Comparison of ENCODE assay signal across 12 cellular contexts in the genomic region with DNA sequence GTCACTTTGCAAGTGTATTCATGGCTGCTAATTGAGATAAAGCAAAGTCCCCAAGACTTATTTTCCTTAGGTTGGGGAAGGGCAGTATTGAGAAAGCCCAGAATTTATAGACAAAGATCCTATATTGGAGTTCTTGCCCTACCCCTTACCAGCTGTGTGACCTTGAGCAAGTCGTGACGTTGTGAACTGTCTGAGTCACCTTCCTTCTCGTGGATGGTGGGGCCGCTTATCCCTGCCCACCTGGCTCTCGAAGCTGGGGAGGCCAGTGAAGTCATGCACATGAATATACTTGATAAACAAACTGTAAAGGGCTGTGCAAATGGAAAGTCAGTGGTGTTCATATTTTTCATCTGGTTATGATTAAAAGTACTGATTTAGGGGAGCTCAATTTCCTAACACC.
DNase-seq lines count a peak whose midpoint lies in the region; ATAC-seq and TF ChIP-seq lines count a peak whose summit lies in the region.
"Had no signal": no experiment of that assay in that cellular context is flagged by ENCODE, and none has a peak within 500 bp of the region (broad histone marks: within the 10 kb centered on the region; RNA-seq: fewer than 3 reads in every experiment).

No MANE protein-coding gene starts in this region.

- no peak overlapping the region for H2AK5ac ChIP-seq in neuronal stem cell (ENCODE audit: low read depth, low read length)

- intact Hi-C loops in A673 (cut with micrococcal nuclease; ENCODE audit: unreplicated experiment) = no loop called here

- H3K36me3 ChIP-seq in lung (ENCODE audit: control insufficient read depth in 2 of 2, insufficient read depth in 2 of 2, low read length in 2 of 2) (no peaks in the 10 kb centered on the region), A673 (ENCODE audit: insufficient read depth, low read length, poor library complexity, severe bottlenecking) (no peaks in the 10 kb centered on the region), neuronal stem cell (replicated peaks in 1 of 2; ENCODE audit: control insufficient read depth in 2 of 2, insufficient read depth in 2 of 2, low read length in 2 of 2) (peaks cover 0 to 3% of the 10 kb centered on the region in 2 donors)

- H3K4me1 ChIP-seq in lung (ENCODE audit: control insufficient read depth in 2 of 2, insufficient read depth in 2 of 2, low read length in 2 of 2) (peaks cover 10 to 13% of the 10 kb centered on the region in 2 donors), A673 (ENCODE audit: insufficient read depth, low read length, poor library complexity, severe bottlenecking) (peaks cover 5% of the 10 kb centered on the region), neuronal stem cell (ENCODE audit: control insufficient read depth in 2 of 2, insufficient read depth in 1 of 2, low read depth in 1 of 2, low read length in 2 of 2) (peaks cover 9 to 14% of the 10 kb centered on the region in 2 donors)

- no peak for ATAC-seq in lung (ENCODE audit: insufficient read depth, low FRiP score)
- ATAC-seq in GM19395 (IDR thresholded peaks at IDR 0.05; ENCODE audit: unreplicated experiment) = no peak

- no peak overlapping the region for H4K91ac ChIP-seq in neuronal stem cell (ENCODE audit: low read depth, low read length, poor library complexity)

- no peak overlapping the region for H3K18ac ChIP-seq in neuronal stem cell (ENCODE audit: low read length)

- DNase-seq in AG04450 (ENCODE audit: low read depth, low spot score) = peak; percentile 78
- peak; percentile 81 for DNase-seq in HT1080 (ENCODE audit: low read depth)
- peak; percentile 63 for DNase-seq in choroid plexus epithelial cell (ENCODE audit: low read depth)
- no peak for DNase-seq in lung (ENCODE audit: low spot score)
- no peak for DNase-seq in A673 (ENCODE audit: low spot score)
- no peak for DNase-seq in neuronal stem cell (ENCODE audit: low spot score)
- DNase-seq in NCI-H774 (lab: John Stamatoyannopoulos, UW) = no peak
- DNase-seq: H9, NCI-H187 treated with DMSO at 0.1 percent for 48 hours, PC-9, T1000 had no signal

- H4K8ac ChIP-seq in neuronal stem cell (ENCODE audit: low read depth, low read length) = no peak overlapping the region

- CTCF ChIA-PET in AG04450 (lab: Charles Lee) = interaction anchor here (1.4 to 3.3 kb wide), 2 partner anchors 26 to 65 kb away, joined by 4 to 12 read pairs; no protein-coding TSS in a partner anchor
- CTCF ChIA-PET in A673 (lab: Charles Lee) = interaction anchor here (0.7 kb wide), 1 partner anchor 12 kb away, joined by 3 read pairs; no protein-coding TSS in a partner anchor

- H3K27ac ChIP-seq in AG04450 (ENCODE audit: low read depth, low read length) = peak overlapping the region; percentile 75
- H3K27ac ChIP-seq in lung (ENCODE audit: low read depth in 1 of 2, low read length in 1 of 2) = peak overlapping the region; percentile 97 to 100
- no peak overlapping the region for H3K27ac ChIP-seq in A673 (ENCODE audit: low read depth, low read length, poor library complexity, severe bottlenecking)
- H3K27ac ChIP-seq in neuronal stem cell (replicated peaks; ENCODE audit: low read length) = no peak overlapping the region
- H3K27ac ChIP-seq: PC-9 had no signal

- H3K27me3 ChIP-seq in AG04450 (ENCODE audit: control insufficient read depth, insufficient read depth, low read length) (no peaks in the 10 kb centered on the region), lung (ENCODE audit: control insufficient read depth, insufficient read depth) (no peaks in the 10 kb centered on the region), A673 (replicated peaks; ENCODE audit: insufficient read depth, low read depth, low read length, poor library complexity) (peaks cover 48% of the 10 kb centered on the region), neuronal stem cell (ENCODE audit: control insufficient read depth in 3 of 3, insufficient read depth in 3 of 3, low read depth in 1 of 3, low read length in 3 of 3) (peaks cover 0 to 7% (median 0%) of the 10 kb centered on the region in 3 experiments)

- H2AFZ ChIP-seq in neuronal stem cell (ENCODE audit: low read length) = no peak overlapping the region
- H2AFZ ChIP-seq: PC-9 had no signal

- no peaks in the 10 kb centered on the region for H3K79me1 ChIP-seq in neuronal stem cell (ENCODE audit: low read depth, low read length)

- H2BK15ac ChIP-seq in neuronal stem cell (ENCODE audit: low read length) = no peak overlapping the region

- WGBS in lung, 2 donors = 46 to 72% methylated on average over 5 of the region's 5 CpGs
- WGBS in neuronal stem cell (ENCODE audit: extremely low coverage in 2 of 2, insufficient read length in 2 of 2, insufficient replicate concordance in 1 of 2), 2 donors = no CpG with 5 or more reads among the region's 5 CpGs

- H3K9ac ChIP-seq in neuronal stem cell (ENCODE audit: low read depth, low read length, poor library complexity) = no peak overlapping the region

- no peak overlapping the region for H3K23ac ChIP-seq in neuronal stem cell (ENCODE audit: low read depth, low read length, poor library complexity)

- no peak overlapping the region for H3K4me3 ChIP-seq in AG04450 (ENCODE audit: low read depth, low read length)
- H3K4me3 ChIP-seq in choroid plexus epithelial cell (ENCODE audit: low read depth, low read length) = no peak overlapping the region
- no peak overlapping the region for H3K4me3 ChIP-seq in lung
- H3K4me3 ChIP-seq in A673 (ENCODE audit: low read depth, low read length, poor library complexity, severe bottlenecking) = no peak overlapping the region
- no peak overlapping the region for H3K4me3 ChIP-seq in neuronal stem cell (ENCODE audit: low read length in 2 of 2)
- H3K4me3 ChIP-seq: PC-9 had no signal

- no peak overlapping the region for H2BK120ac ChIP-seq in neuronal stem cell (ENCODE audit: low read depth, low read length)

- no peak overlapping the region for H2BK5ac ChIP-seq in neuronal stem cell (ENCODE audit: low read length)

- no peak overlapping the region for H3K4me2 ChIP-seq in neuronal stem cell (ENCODE audit: insufficient read depth, low read length, poor library complexity, severe bottlenecking)
- H3K4me2 ChIP-seq: PC-9 had no signal

- TF ChIP-seq CTCF in AG04450 (IDR thresholded peaks at IDR 0.05; ENCODE audit: low read depth, low read length) (no peak), choroid plexus epithelial cell (conservative IDR thresholded peaks at IDR 0.05; ENCODE audit: low read depth, low read length) (no peak), lung (IDR thresholded peaks at IDR 0.05; ENCODE audit: control extremely low read depth, extremely low read depth) (no peak), A673 (conservative IDR thresholded peaks at IDR 0.05; ENCODE audit: low read depth, low read length) (no peak)

- H3K9me3 ChIP-seq in AG04450 (ENCODE audit: control insufficient read depth, insufficient read depth, low read length) = peaks cover 5% of the 10 kb centered on the region; the same call in 1 of the 2 replicates
- H3K9me3 ChIP-seq in lung (ENCODE audit: control insufficient read depth in 2 of 2, insufficient read depth in 1 of 2, low read length in 1 of 2) = peaks cover 0 to 3% of the 10 kb centered on the region in 2 donors
- H3K9me3 ChIP-seq in A673 (ENCODE audit: low read depth, low read length, poor library complexity, severe bottlenecking) = no peaks in the 10 kb centered on the region
- H3K9me3 ChIP-seq in neuronal stem cell (replicated peaks in 1 of 2; ENCODE audit: control insufficient read depth in 2 of 2, insufficient read depth in 1 of 2, low read depth in 1 of 2, low read length in 2 of 2) = no peaks in the 10 kb centered on the region

- no TSS peak for BruUV-seq in A673 (replicated peaks; lab: Mats Ljungman, UMichigan)

- POLR2A ChIA-PET in AG04450 (lab: Yijun Ruan, JAX) (interaction anchor here (0.6 to 1.2 kb wide), 2 partner anchors 11 to 51 kb away, joined by 4 to 5 read pairs; no protein-coding TSS in a partner anchor), A673 (lab: Charles Lee; ENCODE audit: low non-redundant PET) (no interaction called here)

- H2BK12ac ChIP-seq in neuronal stem cell (ENCODE audit: low read length) = no peak overlapping the region

- no peak overlapping the region for H3K4ac ChIP-seq in neuronal stem cell (ENCODE audit: low read length)

- H3K14ac ChIP-seq in neuronal stem cell (ENCODE audit: low read length) = no peak overlapping the region

Comparison
In these comparisons a context has a peak if more than half of its experiments do, and no peak if none do; other contexts are left out.
1. DNase-seq: peak in AG04450 (single experiment), HT1080 (single experiment) and choroid plexus epithelial cell (single experiment); none in lung (single experiment), A673 (single experiment), neuronal stem cell (single experiment) and NCI-H774 (single experiment).
2. H3K27ac ChIP-seq: peak in AG04450 (single experiment) and lung (2 of 2); none in A673 (single experiment) and neuronal stem cell (single experiment).